In genomic region chr9:137534256-137535119, GRCh38 we compare ENCODE assay signal across 1 cellular context.
TF ChIP-seq lines count a peak whose summit lies in the region.

No MANE protein-coding gene starts in this region.

TF ChIP-seq in GM23338, 12 proteins besides CTCF, POLR2A, EP300 and RAD21:
- TF ChIP-seq ZNF462 (CRISPR knock-in tag; IDR thresholded peaks at IDR 0.05) (no peak), ETS1 (IDR thresholded peaks at IDR 0.05) (no peak), REST (IDR thresholded peaks at IDR 0.05; ENCODE audit: unreplicated experiment) (no peak), EZH2 (IDR thresholded peaks at IDR 0.05; ENCODE audit: low read depth, unreplicated experiment) (no peak), ZNF114 (CRISPR knock-in tag; IDR thresholded peaks at IDR 0.05) (no peak), EZH2phosphoT487 (IDR thresholded peaks at IDR 0.05; ENCODE audit: unreplicated experiment) (no peak), JUNB (IDR thresholded peaks at IDR 0.05; ENCODE audit: unreplicated experiment) (no peak), STAT1 (IDR thresholded peaks at IDR 0.05; ENCODE audit: unreplicated experiment) (no peak), NANOG (IDR thresholded peaks at IDR 0.05; ENCODE audit: borderline replicate concordance) (no peak), CREB1 (CRISPR knock-in tag; IDR thresholded peaks at IDR 0.05; ENCODE audit: low read depth) (no peak), POLR2AphosphoS5 (IDR thresholded peaks at IDR 0.05; ENCODE audit: low read depth) (no peak), ZNF331 (CRISPR knock-in tag; IDR thresholded peaks at IDR 0.05; ENCODE audit: low read depth) (no peak)
